Comparison of ENCODE assay signal across 21 cellular contexts in the genomic region with DNA sequence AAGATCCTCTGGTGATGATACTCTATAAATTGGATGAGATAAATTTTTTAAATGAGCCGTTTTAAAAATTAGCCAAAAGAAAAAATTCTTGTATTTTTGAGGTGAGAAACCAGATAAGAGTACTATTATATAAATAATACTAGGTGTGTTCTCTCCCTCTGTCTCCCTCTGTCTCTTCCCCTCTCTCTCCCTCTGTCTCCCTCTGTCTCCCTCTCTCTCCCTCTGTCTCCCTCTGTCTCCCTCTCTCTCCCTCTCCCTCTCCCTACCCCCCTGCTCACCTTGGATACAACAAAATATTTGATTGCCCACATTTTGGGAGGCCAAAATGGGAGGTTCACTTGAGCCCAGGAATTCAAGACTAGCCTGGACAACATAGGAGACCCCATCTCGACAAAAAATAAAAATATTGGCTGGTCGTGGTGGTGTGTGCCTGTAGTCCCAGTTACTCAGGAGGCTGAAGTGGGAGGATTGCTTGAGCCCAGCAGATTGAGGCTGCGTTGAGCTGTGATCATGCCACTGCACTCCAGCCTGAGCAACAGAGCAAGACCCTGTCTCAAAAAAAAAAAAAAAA.
A peak's percentile ranks its signal among the peaks of the same experiment; 100 is the strongest.
DNase-seq lines count a peak whose midpoint lies in the region; ATAC-seq, FAIRE-seq and TF ChIP-seq lines count a peak whose summit lies in the region.
"Had no signal": no experiment of that assay in that cellular context is flagged by ENCODE, and none has a peak within 500 bp of the region (broad histone marks: within the 10 kb centered on the region; RNA-seq: fewer than 3 reads in every experiment).

No MANE protein-coding gene starts in this region.

- no peak overlapping the region for H3K9ac ChIP-seq in HepG2 (ENCODE audit: insufficient read depth, low read depth, low read length)
- H3K9ac ChIP-seq: BLaER1 treated with 17β-estradiol and CSF1 and Interleukin-3, amounts not matched to agents 10 nM and 100 nM had no signal

- no peak for FAIRE-seq in HepG2 (lab: Jason Lieb, UNC)
- FAIRE-seq: A549, D721Med, G401.6, GM12891, GM19239 had no signal

- no peak for TF ChIP-seq EP300 in HepG2 (IDR thresholded peaks at IDR 0.05; ENCODE audit: low read depth in 2 of 2, low read length in 2 of 2)
- no peak for TF ChIP-seq EP300 in HepG2 (CRISPR knock-in tag; IDR thresholded peaks at IDR 0.05; ENCODE audit: borderline replicate concordance)

- H3K27me3 ChIP-seq in HepG2 (ENCODE audit: control insufficient read depth in 1 of 2, insufficient read depth in 2 of 2, low read length in 2 of 2) (no peaks in the 10 kb centered on the region), right lobe of liver (no peaks in the 10 kb centered on the region)
- H3K27me3 ChIP-seq: BLaER1 treated with 17β-estradiol and CSF1 and Interleukin-3, amounts not matched to agents 10 nM and 100 nM had no signal

- no peak overlapping the region for H2AFZ ChIP-seq in HepG2 (ENCODE audit: low read length)

- intact Hi-C loops in HepG2 (cut with micrococcal nuclease; ENCODE audit: unreplicated experiment) (no loop called here), right lobe of liver (cut with DNase I) (no loop called here)

- BruUV-seq in HepG2 (replicated peaks; lab: Mats Ljungman, UMichigan) = no TSS peak

- DNase-seq in HepG2 (ENCODE audit: low spot score) = no peak
- no peak for DNase-seq in right lobe of liver
- DNase-seq in WTC11 (ENCODE audit: low spot score) = no peak
- DNase-seq in occipital lobe (lab: John Stamatoyannopoulos, UW) = no peak
- DNase-seq: AML-193; Caco-2; Calu3; CD4-positive, alpha-beta T cell; CD8-positive, alpha-beta T cell; DMS79 treated with DMSO at 0.1 percent for 48 hours; GF-D8 had no signal

- TF ChIP-seq POLR2A in HepG2 (IDR thresholded peaks at IDR 0.05; ENCODE audit: insufficient read depth in 1 of 2, low read depth in 2 of 2, low read length in 2 of 2) (no peak), right lobe of liver (IDR thresholded peaks at IDR 0.05) (no peak)

- peaks cover 3% of the 10 kb centered on the region; the same call in 1 of the 2 replicates for H4K20me1 ChIP-seq in HepG2 (ENCODE audit: insufficient read depth, low read length)

- H3K36me3 ChIP-seq in HepG2 (replicated peaks in 1 of 2; ENCODE audit: control insufficient read depth in 1 of 2, insufficient read depth in 2 of 2, low read length in 2 of 2) = peaks cover 2 to 4% of the 10 kb centered on the region in 2 experiments; a peak in 2 of 5 replicates
- no peaks in the 10 kb centered on the region for H3K36me3 ChIP-seq in right lobe of liver

- H3K9me3 Mint-ChIP-seq in WTC11 = no peaks in the 10 kb centered on the region
- H3K9me3 Mint-ChIP-seq: CD4-positive, alpha-beta T cell; CD8-positive, alpha-beta T cell had no signal

- H3K27ac ChIP-seq in HepG2 (ENCODE audit: extremely low read length, insufficient read depth, low read length) (no peak overlapping the region), right lobe of liver (no peak overlapping the region)
- H3K27ac ChIP-seq: 22Rv1; A549; BLaER1 treated with 17β-estradiol and CSF1 and Interleukin-3, amounts not matched to agents 10 nM and 100 nM; C4-2B had no signal

- no peaks in the 10 kb centered on the region for H3K36me3 Mint-ChIP-seq in WTC11

- no peak for TF ChIP-seq RAD21 in HepG2 (CRISPR knock-in tag; IDR thresholded peaks at IDR 0.05)

- H3K4me1 Mint-ChIP-seq in WTC11 = peaks cover 8% of the 10 kb centered on the region

- no peak overlapping the region for H3K4me3 Mint-ChIP-seq in WTC11
- H3K4me3 Mint-ChIP-seq: B cell; CD4-positive, alpha-beta T cell; CD8-positive, alpha-beta T cell had no signal

- no peaks in the 10 kb centered on the region for H3K9me3 ChIP-seq in HepG2 (ENCODE audit: low read length)
- H3K9me3 ChIP-seq in right lobe of liver = no peaks in the 10 kb centered on the region
- H3K9me3 ChIP-seq: A549; BLaER1 treated with 17β-estradiol and CSF1 and Interleukin-3, amounts not matched to agents 10 nM and 100 nM; Caco-2 had no signal

- 96% methylated on average over 4 of the region's 4 CpGs for WGBS in HepG2 (ENCODE audit: low lambda C conversion rate)
- 100% methylated on average over 4 of the region's 4 CpGs for WGBS in right lobe of liver (ENCODE audit: insufficient coverage, low coverage, low lambda C conversion rate, missing lambda C conversion rate)

- peaks cover 13% of the 10 kb centered on the region for H3K79me2 ChIP-seq in HepG2 (ENCODE audit: insufficient read depth, low read length)

- in situ Hi-C loops in HepG2 (cut with HindIII; ENCODE audit: extremely low pct_ligation_motif_present, low pct_unique_long_range_greater_than_20kb) = no loop called here

- no peak overlapping the region for H3K4me3 ChIP-seq in HepG2 (replicated peaks in 1 of 3; ENCODE audit: insufficient read depth in 1 of 3, low read depth in 2 of 3, low read length in 3 of 3)
- H3K4me3 ChIP-seq in right lobe of liver = no peak overlapping the region
- H3K4me3 ChIP-seq: A549; BLaER1 treated with 17β-estradiol and CSF1 and Interleukin-3, amounts not matched to agents 10 nM and 100 nM had no signal

- H3K27ac Mint-ChIP-seq in WTC11 = no peak overlapping the region
- H3K27ac Mint-ChIP-seq: B cell; CD4-positive, alpha-beta T cell; CD8-positive, alpha-beta T cell had no signal

- H3K4me1 ChIP-seq in HepG2 (ENCODE audit: insufficient read depth, low read length) (no peaks in the 10 kb centered on the region), right lobe of liver (no peaks in the 10 kb centered on the region)

- CTCF ChIA-PET in HepG2 (lab: Yijun Ruan, JAX; ENCODE audit: low intra/inter-chr PET ratio, low total read pairs) (no interaction called here), WTC11 (lab: Charles Lee) (no interaction called here)

- no peak overlapping the region for H3K4me2 ChIP-seq in HepG2 (ENCODE audit: low read depth, low read length)
- H3K4me2 ChIP-seq: A549; BLaER1 treated with 17β-estradiol and CSF1 and Interleukin-3, amounts not matched to agents 10 nM and 100 nM had no signal

- TF ChIP-seq CTCF in HepG2 (CRISPR knock-in tag; IDR thresholded peaks at IDR 0.05) (no peak), right lobe of liver (IDR thresholded peaks at IDR 0.05) (no peak), WTC11 (IDR thresholded peaks at IDR 0.05) (no peak)

- POLR2A ChIA-PET in HepG2 (lab: Yijun Ruan, JAX) = no interaction called here
- POLR2A ChIA-PET in WTC11 (lab: Charles Lee) = no interaction called here

- H3K27me3 Mint-ChIP-seq in WTC11 (ENCODE audit: low read depth) = no peaks in the 10 kb centered on the region
- H3K27me3 Mint-ChIP-seq: B cell; CD4-positive, alpha-beta T cell had no signal

- no peak for ATAC-seq in HepG2
- ATAC-seq in right lobe of liver = no peak
- ATAC-seq in WTC11 = no peak
- no peak for ATAC-seq in GM21526 (IDR thresholded peaks at IDR 0.05; ENCODE audit: low FRiP score, unreplicated experiment)
- ATAC-seq: A549; CD8-positive, alpha-beta T cell had no signal

TF ChIP-seq in HepG2, 621 proteins besides CTCF, POLR2A, EP300 and RAD21 (continues in another document):
- peak; percentile 51 for TF ChIP-seq HNRNPK (IDR thresholded peaks at IDR 0.05; ENCODE audit: low read depth, low read length, poor library complexity, severe bottlenecking)
- TF ChIP-seq, protein P1, sequence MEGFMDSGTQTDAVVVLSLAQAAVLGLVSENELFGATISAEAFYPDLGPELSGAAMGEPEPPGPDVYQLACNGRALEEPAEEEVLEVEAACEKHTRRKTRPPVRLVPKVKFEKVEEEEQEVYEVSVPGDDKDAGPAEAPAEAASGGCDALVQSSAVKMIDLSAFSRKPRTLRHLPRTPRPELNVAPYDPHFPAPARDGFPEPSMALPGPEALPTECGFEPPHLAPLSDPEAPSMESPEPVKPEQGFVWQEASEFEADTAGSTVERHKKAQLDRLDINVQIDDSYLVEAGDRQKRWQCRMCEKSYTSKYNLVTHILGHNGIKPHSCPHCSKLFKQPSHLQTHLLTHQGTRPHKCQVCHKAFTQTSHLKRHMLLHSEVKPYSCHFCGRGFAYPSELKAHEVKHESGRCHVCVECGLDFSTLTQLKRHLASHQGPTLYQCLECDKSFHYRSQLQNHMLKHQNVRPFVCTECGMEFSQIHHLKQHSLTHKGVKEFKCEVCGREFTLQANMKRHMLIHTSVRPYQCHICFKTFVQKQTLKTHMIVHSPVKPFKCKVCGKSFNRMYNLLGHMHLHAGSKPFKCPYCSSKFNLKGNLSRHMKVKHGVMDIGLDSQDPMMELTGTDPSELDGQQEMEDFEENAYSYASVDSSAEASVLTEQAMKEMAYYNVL (CRISPR knock-in tag; IDR thresholded peaks at IDR 0.05; ENCODE audit: borderline replicate concordance) = no peak
- no peak for TF ChIP-seq FOXP1 (IDR thresholded peaks at IDR 0.05)
- no peak for TF ChIP-seq FOXP1 (CRISPR knock-in tag; IDR thresholded peaks at IDR 0.05)

TF ChIP-seq in WTC11, 78 proteins besides CTCF, POLR2A, EP300 and RAD21:
- TF ChIP-seq ZNF121 (CRISPR knock-in tag; IDR thresholded peaks at IDR 0.05) = peak; percentile 84
- TF ChIP-seq ERG (CRISPR knock-in tag; IDR thresholded peaks at IDR 0.05) = no peak

Comparison
In these comparisons a context has a peak if more than half of its experiments do, and no peak if none do; other contexts are left out.
1. Of the 50 proteins assayed by ChIP-seq in both HepG2 and WTC11: peak only in HepG2: none; only in WTC11: ZNF121; in both: none; in neither: 49.